Comparison of ENCODE assay signal across 1 cellular context in the genomic region with DNA sequence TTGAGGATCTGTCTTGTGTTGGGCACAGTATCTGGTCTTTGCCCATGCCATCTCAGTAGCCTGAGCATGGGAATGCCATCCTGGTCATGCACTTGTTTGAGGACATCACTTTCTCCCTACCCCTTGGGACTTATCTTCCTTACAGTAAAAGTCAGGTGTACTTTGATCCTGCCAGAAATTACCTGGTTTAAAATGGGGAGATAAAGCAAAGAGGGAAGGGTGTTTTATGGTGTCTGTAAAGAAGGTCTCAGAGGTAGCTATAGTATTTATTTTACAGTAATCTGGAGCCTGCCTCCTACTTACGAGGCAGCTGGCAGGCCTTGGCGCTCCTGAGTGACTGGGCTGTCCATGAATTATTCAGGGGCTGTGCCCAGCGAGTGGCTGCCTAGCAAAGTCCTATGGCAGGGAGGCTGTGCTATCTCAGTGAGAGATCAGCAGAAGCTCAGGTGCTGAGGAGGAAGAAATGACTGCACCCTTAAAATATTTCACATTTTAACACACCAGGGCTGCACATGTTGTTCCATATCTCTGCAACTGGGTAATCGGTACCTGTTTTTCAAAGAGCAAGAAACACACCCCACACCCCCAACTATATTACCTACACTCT.
TF ChIP-seq lines count a peak whose summit lies in the region.

No MANE protein-coding gene starts in this region.

TF ChIP-seq in GM23338, 12 proteins besides CTCF, POLR2A, EP300 and RAD21 (continued from another document):
- TF ChIP-seq, protein P1, sequence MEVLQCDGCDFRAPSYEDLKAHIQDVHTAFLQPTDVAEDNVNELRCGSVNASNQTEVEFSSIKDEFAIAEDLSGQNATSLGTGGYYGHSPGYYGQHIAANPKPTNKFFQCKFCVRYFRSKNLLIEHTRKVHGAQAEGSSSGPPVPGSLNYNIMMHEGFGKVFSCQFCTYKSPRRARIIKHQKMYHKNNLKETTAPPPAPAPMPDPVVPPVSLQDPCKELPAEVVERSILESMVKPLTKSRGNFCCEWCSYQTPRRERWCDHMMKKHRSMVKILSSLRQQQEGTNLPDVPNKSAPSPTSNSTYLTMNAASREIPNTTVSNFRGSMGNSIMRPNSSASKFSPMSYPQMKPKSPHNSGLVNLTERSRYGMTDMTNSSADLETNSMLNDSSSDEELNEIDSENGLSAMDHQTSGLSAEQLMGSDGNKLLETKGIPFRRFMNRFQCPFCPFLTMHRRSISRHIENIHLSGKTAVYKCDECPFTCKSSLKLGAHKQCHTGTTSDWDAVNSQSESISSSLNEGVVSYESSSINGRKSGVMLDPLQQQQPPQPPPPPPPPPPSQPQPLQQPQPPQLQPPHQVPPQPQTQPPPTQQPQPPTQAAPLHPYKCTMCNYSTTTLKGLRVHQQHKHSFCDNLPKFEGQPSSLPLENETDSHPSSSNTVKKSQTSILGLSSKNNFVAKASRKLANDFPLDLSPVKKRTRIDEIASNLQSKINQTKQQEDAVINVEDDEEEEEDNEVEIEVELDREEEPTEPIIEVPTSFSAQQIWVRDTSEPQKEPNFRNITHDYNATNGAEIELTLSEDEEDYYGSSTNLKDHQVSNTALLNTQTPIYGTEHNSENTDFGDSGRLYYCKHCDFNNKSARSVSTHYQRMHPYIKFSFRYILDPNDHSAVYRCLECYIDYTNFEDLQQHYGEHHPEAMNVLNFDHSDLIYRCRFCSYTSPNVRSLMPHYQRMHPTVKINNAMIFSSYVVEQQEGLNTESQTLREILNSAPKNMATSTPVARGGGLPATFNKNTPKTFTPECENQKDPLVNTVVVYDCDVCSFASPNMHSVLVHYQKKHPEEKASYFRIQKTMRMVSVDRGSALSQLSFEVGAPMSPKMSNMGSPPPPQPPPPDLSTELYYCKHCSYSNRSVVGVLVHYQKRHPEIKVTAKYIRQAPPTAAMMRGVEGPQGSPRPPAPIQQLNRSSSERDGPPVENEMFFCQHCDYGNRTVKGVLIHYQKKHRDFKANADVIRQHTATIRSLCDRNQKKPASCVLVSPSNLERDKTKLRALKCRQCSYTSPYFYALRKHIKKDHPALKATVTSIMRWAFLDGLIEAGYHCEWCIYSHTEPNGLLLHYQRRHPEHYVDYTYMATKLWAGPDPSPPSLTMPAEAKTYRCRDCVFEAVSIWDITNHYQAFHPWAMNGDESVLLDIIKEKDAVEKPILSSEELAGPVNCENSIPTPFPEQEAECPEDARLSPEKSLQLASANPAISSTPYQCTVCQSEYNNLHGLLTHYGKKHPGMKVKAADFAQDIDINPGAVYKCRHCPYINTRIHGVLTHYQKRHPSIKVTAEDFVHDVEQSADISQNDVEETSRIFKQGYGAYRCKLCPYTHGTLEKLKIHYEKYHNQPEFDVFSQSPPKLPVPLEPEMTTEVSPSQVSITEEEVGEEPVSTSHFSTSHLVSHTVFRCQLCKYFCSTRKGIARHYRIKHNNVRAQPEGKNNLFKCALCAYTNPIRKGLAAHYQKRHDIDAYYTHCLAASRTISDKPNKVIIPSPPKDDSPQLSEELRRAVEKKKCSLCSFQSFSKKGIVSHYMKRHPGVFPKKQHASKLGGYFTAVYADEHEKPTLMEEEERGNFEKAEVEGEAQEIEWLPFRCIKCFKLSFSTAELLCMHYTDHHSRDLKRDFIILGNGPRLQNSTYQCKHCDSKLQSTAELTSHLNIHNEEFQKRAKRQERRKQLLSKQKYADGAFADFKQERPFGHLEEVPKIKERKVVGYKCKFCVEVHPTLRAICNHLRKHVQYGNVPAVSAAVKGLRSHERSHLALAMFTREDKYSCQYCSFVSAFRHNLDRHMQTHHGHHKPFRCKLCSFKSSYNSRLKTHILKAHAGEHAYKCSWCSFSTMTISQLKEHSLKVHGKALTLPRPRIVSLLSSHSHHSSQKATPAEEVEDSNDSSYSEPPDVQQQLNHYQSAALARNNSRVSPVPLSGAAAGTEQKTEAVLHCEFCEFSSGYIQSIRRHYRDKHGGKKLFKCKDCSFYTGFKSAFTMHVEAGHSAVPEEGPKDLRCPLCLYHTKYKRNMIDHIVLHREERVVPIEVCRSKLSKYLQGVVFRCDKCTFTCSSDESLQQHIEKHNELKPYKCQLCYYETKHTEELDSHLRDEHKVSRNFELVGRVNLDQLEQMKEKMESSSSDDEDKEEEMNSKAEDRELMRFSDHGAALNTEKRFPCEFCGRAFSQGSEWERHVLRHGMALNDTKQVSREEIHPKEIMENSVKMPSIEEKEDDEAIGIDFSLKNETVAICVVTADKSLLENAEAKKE (CRISPR knock-in tag; IDR thresholded peaks at IDR 0.05): no peak
- TF ChIP-seq, protein P2, sequence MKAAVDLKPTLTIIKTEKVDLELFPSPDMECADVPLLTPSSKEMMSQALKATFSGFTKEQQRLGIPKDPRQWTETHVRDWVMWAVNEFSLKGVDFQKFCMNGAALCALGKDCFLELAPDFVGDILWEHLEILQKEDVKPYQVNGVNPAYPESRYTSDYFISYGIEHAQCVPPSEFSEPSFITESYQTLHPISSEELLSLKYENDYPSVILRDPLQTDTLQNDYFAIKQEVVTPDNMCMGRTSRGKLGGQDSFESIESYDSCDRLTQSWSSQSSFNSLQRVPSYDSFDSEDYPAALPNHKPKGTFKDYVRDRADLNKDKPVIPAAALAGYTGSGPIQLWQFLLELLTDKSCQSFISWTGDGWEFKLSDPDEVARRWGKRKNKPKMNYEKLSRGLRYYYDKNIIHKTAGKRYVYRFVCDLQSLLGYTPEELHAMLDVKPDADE (IDR thresholded peaks at IDR 0.05): no peak
- TF ChIP-seq NANOG (IDR thresholded peaks at IDR 0.05; ENCODE audit: borderline replicate concordance) (no peak), ZNF114 (CRISPR knock-in tag; IDR thresholded peaks at IDR 0.05) (no peak), JUNB (IDR thresholded peaks at IDR 0.05; ENCODE audit: unreplicated experiment) (no peak), EZH2 (IDR thresholded peaks at IDR 0.05; ENCODE audit: low read depth, unreplicated experiment) (no peak), ZNF331 (CRISPR knock-in tag; IDR thresholded peaks at IDR 0.05; ENCODE audit: low read depth) (no peak), STAT1 (IDR thresholded peaks at IDR 0.05; ENCODE audit: unreplicated experiment) (no peak), EZH2phosphoT487 (IDR thresholded peaks at IDR 0.05; ENCODE audit: unreplicated experiment) (no peak)
- TF ChIP-seq, protein P3, sequence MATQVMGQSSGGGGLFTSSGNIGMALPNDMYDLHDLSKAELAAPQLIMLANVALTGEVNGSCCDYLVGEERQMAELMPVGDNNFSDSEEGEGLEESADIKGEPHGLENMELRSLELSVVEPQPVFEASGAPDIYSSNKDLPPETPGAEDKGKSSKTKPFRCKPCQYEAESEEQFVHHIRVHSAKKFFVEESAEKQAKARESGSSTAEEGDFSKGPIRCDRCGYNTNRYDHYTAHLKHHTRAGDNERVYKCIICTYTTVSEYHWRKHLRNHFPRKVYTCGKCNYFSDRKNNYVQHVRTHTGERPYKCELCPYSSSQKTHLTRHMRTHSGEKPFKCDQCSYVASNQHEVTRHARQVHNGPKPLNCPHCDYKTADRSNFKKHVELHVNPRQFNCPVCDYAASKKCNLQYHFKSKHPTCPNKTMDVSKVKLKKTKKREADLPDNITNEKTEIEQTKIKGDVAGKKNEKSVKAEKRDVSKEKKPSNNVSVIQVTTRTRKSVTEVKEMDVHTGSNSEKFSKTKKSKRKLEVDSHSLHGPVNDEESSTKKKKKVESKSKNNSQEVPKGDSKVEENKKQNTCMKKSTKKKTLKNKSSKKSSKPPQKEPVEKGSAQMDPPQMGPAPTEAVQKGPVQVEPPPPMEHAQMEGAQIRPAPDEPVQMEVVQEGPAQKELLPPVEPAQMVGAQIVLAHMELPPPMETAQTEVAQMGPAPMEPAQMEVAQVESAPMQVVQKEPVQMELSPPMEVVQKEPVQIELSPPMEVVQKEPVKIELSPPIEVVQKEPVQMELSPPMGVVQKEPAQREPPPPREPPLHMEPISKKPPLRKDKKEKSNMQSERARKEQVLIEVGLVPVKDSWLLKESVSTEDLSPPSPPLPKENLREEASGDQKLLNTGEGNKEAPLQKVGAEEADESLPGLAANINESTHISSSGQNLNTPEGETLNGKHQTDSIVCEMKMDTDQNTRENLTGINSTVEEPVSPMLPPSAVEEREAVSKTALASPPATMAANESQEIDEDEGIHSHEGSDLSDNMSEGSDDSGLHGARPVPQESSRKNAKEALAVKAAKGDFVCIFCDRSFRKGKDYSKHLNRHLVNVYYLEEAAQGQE (IDR thresholded peaks at IDR 0.05; ENCODE audit: unreplicated experiment): no peak
